14 cellular contexts compared by ENCODE assay signal in the genomic region with DNA sequence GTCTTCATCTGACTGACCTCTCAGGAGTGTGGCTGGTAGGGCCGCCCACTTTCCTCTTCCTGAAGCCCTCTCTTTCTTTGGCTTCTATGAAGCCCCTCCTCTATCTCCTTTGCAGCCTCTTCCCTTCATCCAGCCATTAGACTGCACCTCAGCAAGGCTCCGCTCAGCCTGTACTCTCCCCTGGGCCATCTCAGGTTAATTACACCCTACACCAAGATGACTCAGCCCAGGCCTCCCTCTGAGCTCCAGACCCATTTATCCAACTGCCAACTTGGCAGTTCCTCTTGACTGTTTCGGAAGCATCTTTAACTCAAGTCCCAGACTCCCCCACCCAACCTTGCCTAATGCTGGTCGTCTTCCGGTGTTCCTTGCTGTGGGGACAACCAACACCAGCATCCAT. TPM values are rescaled to one million over a fixed set of nuclear protein-coding genes. Genes with fewer than 3 reads are reported as not detected.
A peak's percentile ranks its signal among the peaks of the same experiment; 100 is the strongest.
DNase-seq lines count a peak whose midpoint lies in the region; ATAC-seq, FAIRE-seq and TF ChIP-seq lines count a peak whose summit lies in the region.
"Had no signal": no experiment of that assay in that cellular context is flagged by ENCODE, and none has a peak within 500 bp of the region (broad histone marks: within the 10 kb centered on the region; RNA-seq: fewer than 3 reads in every experiment).

No MANE protein-coding gene starts in this region.

- H3K4me1 ChIP-seq in Loucy (ENCODE audit: insufficient read depth, low read length, poor library complexity, severe bottlenecking) (peaks cover 11% of the 10 kb centered on the region), keratinocyte (ENCODE audit: control insufficient read depth, extremely low read depth, insufficient read depth, low read length) (peaks cover 9% of the 10 kb centered on the region)

- H3K9me1 ChIP-seq in keratinocyte (ENCODE audit: control insufficient read depth, extremely low read depth, insufficient read depth, low read length), result no peaks in the 10 kb centered on the region

- TF ChIP-seq CTCF in Loucy (conservative IDR thresholded peaks at IDR 0.05; ENCODE audit: low read length) (no peak), keratinocyte (optimal IDR thresholded peaks at IDR 0.05 in 1 of 3, IDR thresholded peaks at IDR 0.05 in 1 of 3, conservative IDR thresholded peaks at IDR 0.05 in 1 of 3; ENCODE audit: extremely low read depth in 1 of 3, insufficient read depth in 2 of 3, low read length in 3 of 3) (no peak), D721Med (IDR thresholded peaks at IDR 0.05; ENCODE audit: insufficient read depth, missing control alignments) (no peak)

- no peaks in the 10 kb centered on the region for H4K20me1 ChIP-seq in Loucy (ENCODE audit: insufficient read depth, low read length, poor library complexity, severe bottlenecking)
- H4K20me1 ChIP-seq in keratinocyte (ENCODE audit: control insufficient read depth, extremely low read depth, insufficient read depth, low read length), result no peaks in the 10 kb centered on the region

- H3K79me2 ChIP-seq in Loucy (ENCODE audit: insufficient read depth, low read length) (no peaks in the 10 kb centered on the region), keratinocyte (ENCODE audit: control insufficient read depth, insufficient read depth, low read length) (no peaks in the 10 kb centered on the region)

- no peaks in the 10 kb centered on the region for H3F3A ChIP-seq in Loucy (ENCODE audit: low read depth)

- H3K27me3 ChIP-seq in Loucy (ENCODE audit: insufficient read depth, low read length, poor library complexity, severe bottlenecking) (peaks cover 3% of the 10 kb centered on the region), keratinocyte (ENCODE audit: control insufficient read depth, extremely low read depth, insufficient read depth, low read length) (peaks cover 26% of the 10 kb centered on the region)

- H3K36me3 Mint-ChIP-seq in T-helper 17 cell (ENCODE audit: low read depth), result peaks cover 3% of the 10 kb centered on the region

- H3K4me3 Mint-ChIP-seq in T-helper 17 cell, result no peak overlapping the region
- H3K4me3 Mint-ChIP-seq: activated T-helper 1 cell treated with anti-CD3 and anti-CD28 coated beads, Interleukin-12 subunit alpha, Interleukin-12 subunit beta, Interleukin-2, Interleukin-4 antibody, amounts not matched to agents 30 ng/mL and 10 ng/mL and 1 ng/mL, durations not matched to agents 14 hours and 24 hours and 36 hours had no signal

- peaks cover 81% of the 10 kb centered on the region for H3K27me3 Mint-ChIP-seq in T-helper 17 cell

- H3K4me1 Mint-ChIP-seq in T-helper 17 cell, result peaks cover 11% of the 10 kb centered on the region

- ATAC-seq in T-helper 17 cell (no peak), GM21515 (IDR thresholded peaks at IDR 0.05; ENCODE audit: unreplicated experiment) (no peak)

- DNase-seq in Daoy (ENCODE audit: low read depth) (peak; percentile 87), T-helper 17 cell (no peak), keratinocyte (ENCODE audit: low read depth, low spot score) (no peak), D721Med (ENCODE audit: insufficient read length, low spot score) (no peak), epidermal melanocyte (ENCODE audit: insufficient read length, low spot score) (no peak)
- DNase-seq in activated naive CD4-positive, alpha-beta T cell (lab: John Stamatoyannopoulos, UW), result no peak
- DNase-seq: KG1 had no signal

- H3K36me3 ChIP-seq in Loucy (ENCODE audit: insufficient read depth, low read length), result no peaks in the 10 kb centered on the region
- no peaks in the 10 kb centered on the region for H3K36me3 ChIP-seq in keratinocyte (ENCODE audit: control insufficient read depth in 2 of 2, extremely low read depth in 1 of 2, insufficient read depth in 2 of 2, low read length in 2 of 2)

- no peak overlapping the region for H3K4me3 ChIP-seq in Loucy (ENCODE audit: low read length, poor library complexity, severe bottlenecking)
- no peak overlapping the region for H3K4me3 ChIP-seq in keratinocyte (ENCODE audit: control insufficient read depth in 2 of 3, extremely low read depth in 1 of 3, insufficient read depth in 2 of 3, low read depth in 1 of 3, low read length in 3 of 3)
- H3K4me3 ChIP-seq: coronary artery had no signal

- FAIRE-seq in keratinocyte (lab: Jason Lieb, UNC), result peak; percentile 20
- no peak for FAIRE-seq in D721Med (lab: Jason Lieb, UNC)
- FAIRE-seq: TTC549 had no signal

- no peaks in the 10 kb centered on the region for H3K9me2 ChIP-seq in Loucy (replicated peaks; ENCODE audit: low read depth, low read length)

- no peak overlapping the region for H3K4me2 ChIP-seq in Loucy (ENCODE audit: low read depth, low read length, poor library complexity, severe bottlenecking)
- H3K4me2 ChIP-seq in keratinocyte (ENCODE audit: control insufficient read depth, extremely low read depth, insufficient read depth, low read depth, low read length), result no peak overlapping the region

- H3K9ac ChIP-seq in Loucy (ENCODE audit: low read depth, low read length, poor library complexity, severe bottlenecking) (no peak overlapping the region), keratinocyte (ENCODE audit: control insufficient read depth, extremely low read depth, insufficient read depth, low read length) (no peak overlapping the region)

- dilution Hi-C loops in keratinocyte (cut with MboI; ENCODE audit: extremely low pct_ligation_motif_present, low sequenced_read_pairs), result no loop called here

- H3K9me3 ChIP-seq in Loucy (ENCODE audit: insufficient read depth, low read depth, low read length) (no peaks in the 10 kb centered on the region), T-helper 17 cell (ENCODE audit: control insufficient read depth, low read length, poor library complexity, severe bottlenecking) (no peaks in the 10 kb centered on the region), keratinocyte (ENCODE audit: control insufficient read depth, low read depth, low read length) (no peaks in the 10 kb centered on the region)

- H3K27ac Mint-ChIP-seq in T-helper 17 cell, result peak overlapping the region; percentile 8
- H3K27ac Mint-ChIP-seq: activated T-helper 1 cell treated with anti-CD3 and anti-CD28 coated beads, Interleukin-12 subunit alpha, Interleukin-12 subunit beta, Interleukin-2, Interleukin-4 antibody, amounts not matched to agents 30 ng/mL and 10 ng/mL and 1 ng/mL, durations not matched to agents 14 hours and 24 hours and 36 hours; CD14-positive monocyte had no signal

- H2AFZ ChIP-seq in Loucy (ENCODE audit: low read length), result 0 out of 2 replicates have a peak overlapping the region, but pooled peaks have one; percentile 10
- no peak overlapping the region for H2AFZ ChIP-seq in keratinocyte (ENCODE audit: control insufficient read depth, low read length)

- no peak overlapping the region for H3K27ac ChIP-seq in keratinocyte (ENCODE audit: control insufficient read depth, insufficient read depth, low read length)
- H3K27ac ChIP-seq: coronary artery had no signal

RNA-seq across cellular contexts. Expression of gene WNT6, which starts 5.8 kb away (rescaled TPM):
- 0.23 TPM in 1 of 2 replicates, not detected in the other for total RNA-seq in Daoy (2014; rRNA removed; shearing (Covaris generic))
- total RNA-seq in T-helper 17 cell, result not detected
- 0.15 TPM in 1 of 3 replicates, not detected in the others for polyA plus RNA-seq in keratinocyte
- 0.20 TPM for polyA plus RNA-seq in keratinocyte (2011; ENCODE audit: low read depth)
- 0.12 TPM in 1 of 2 replicates, not detected in the other for polyA plus RNA-seq in keratinocyte (2011; cell fraction: cytosol; rRNA removed)
- 0.09 and 0.17 TPM in 2 replicates for polyA plus RNA-seq in keratinocyte (2011; cell fraction: nucleus; rRNA removed)
- polyA plus RNA-seq in keratinocyte (2012; ENCODE audit: low replicate concordance), result 0.27 TPM in 1 of 2 replicates, not detected in the other
- polyA minus RNA-seq in keratinocyte, result not detected in 3 replicates
- not detected for polyA minus RNA-seq in keratinocyte (2011; cell fraction: cytosol; rRNA and poly(A)+ RNA removed)
- not detected in 2 replicates for polyA minus RNA-seq in keratinocyte (2011; cell fraction: nucleus; rRNA and poly(A)+ RNA removed)
- total RNA-seq: activated T-helper 1 cell treated with anti-CD3 and anti-CD28 coated beads, Interleukin-12 subunit alpha, Interleukin-12 subunit beta, Interleukin-2, Interleukin-4 antibody, amounts not matched to agents 30 ng/mL and 10 ng/mL and 1 ng/mL, durations not matched to agents 14 hours and 24 hours and 36 hours had no signal

RNA-seq across cellular contexts. Expression of gene PRKAG3, which starts 22.2 kb away (rescaled TPM):
- not detected in 2 replicates for total RNA-seq in Daoy (2014; rRNA removed; shearing (Covaris generic))
- total RNA-seq in T-helper 17 cell, result not detected
- polyA plus RNA-seq in keratinocyte, result not detected in 3 replicates
- polyA plus RNA-seq in keratinocyte (2011; ENCODE audit: low read depth), result not detected
- not detected in 2 replicates for polyA plus RNA-seq in keratinocyte (2011; cell fraction: cytosol; rRNA removed)
- polyA plus RNA-seq in keratinocyte (2011; cell fraction: nucleus; rRNA removed), result not detected in 2 replicates
- not detected in 2 replicates for polyA plus RNA-seq in keratinocyte (2012; ENCODE audit: low replicate concordance)
- polyA minus RNA-seq in keratinocyte, result not detected in 3 replicates
- polyA minus RNA-seq in keratinocyte (2011; cell fraction: cytosol; rRNA and poly(A)+ RNA removed), result not detected
- not detected in 2 replicates for polyA minus RNA-seq in keratinocyte (2011; cell fraction: nucleus; rRNA and poly(A)+ RNA removed)
- total RNA-seq: activated T-helper 1 cell treated with anti-CD3 and anti-CD28 coated beads, Interleukin-12 subunit alpha, Interleukin-12 subunit beta, Interleukin-2, Interleukin-4 antibody, amounts not matched to agents 30 ng/mL and 10 ng/mL and 1 ng/mL, durations not matched to agents 14 hours and 24 hours and 36 hours; mucosa of gallbladder had no signal
- polyA plus RNA-seq: CD14-positive monocyte had no signal

RNA-seq across cellular contexts. Expression of gene WNT10A, which starts 26.9 kb away (rescaled TPM):
- 0.11 and 0.12 TPM in 2 replicates for total RNA-seq in Daoy (2014; rRNA removed; shearing (Covaris generic))
- total RNA-seq in T-helper 17 cell, result 10 to 100 TPM in 1 of 2 donors, 1 to 10 TPM in 1; 5.5 to 14.4 TPM
- polyA plus RNA-seq in keratinocyte, result 0.78 to 6.6 TPM (median 2.1 TPM) in 3 replicates
- polyA plus RNA-seq in keratinocyte (2011; ENCODE audit: low read depth), result 2.4 TPM
- 0.78 and 1.4 TPM in 2 replicates for polyA plus RNA-seq in keratinocyte (2011; cell fraction: cytosol; rRNA removed)
- 1.8 and 2.6 TPM in 2 replicates for polyA plus RNA-seq in keratinocyte (2011; cell fraction: nucleus; rRNA removed)
- 0.97 and 3.7 TPM in 2 replicates for polyA plus RNA-seq in keratinocyte (2012; ENCODE audit: low replicate concordance)
- 0.43 to 4.4 TPM (median 1.4 TPM) in 3 replicates for polyA minus RNA-seq in keratinocyte
- polyA minus RNA-seq in keratinocyte (2011; cell fraction: cytosol; rRNA and poly(A)+ RNA removed), result 1.7 TPM
- polyA minus RNA-seq in keratinocyte (2011; cell fraction: nucleus; rRNA and poly(A)+ RNA removed), result 1.1 and 2.6 TPM in 2 replicates
- polyA plus RNA-seq: CD14-positive monocyte had no signal
